Comparison of ENCODE assay signal across 22 cellular contexts in the genomic region with DNA sequence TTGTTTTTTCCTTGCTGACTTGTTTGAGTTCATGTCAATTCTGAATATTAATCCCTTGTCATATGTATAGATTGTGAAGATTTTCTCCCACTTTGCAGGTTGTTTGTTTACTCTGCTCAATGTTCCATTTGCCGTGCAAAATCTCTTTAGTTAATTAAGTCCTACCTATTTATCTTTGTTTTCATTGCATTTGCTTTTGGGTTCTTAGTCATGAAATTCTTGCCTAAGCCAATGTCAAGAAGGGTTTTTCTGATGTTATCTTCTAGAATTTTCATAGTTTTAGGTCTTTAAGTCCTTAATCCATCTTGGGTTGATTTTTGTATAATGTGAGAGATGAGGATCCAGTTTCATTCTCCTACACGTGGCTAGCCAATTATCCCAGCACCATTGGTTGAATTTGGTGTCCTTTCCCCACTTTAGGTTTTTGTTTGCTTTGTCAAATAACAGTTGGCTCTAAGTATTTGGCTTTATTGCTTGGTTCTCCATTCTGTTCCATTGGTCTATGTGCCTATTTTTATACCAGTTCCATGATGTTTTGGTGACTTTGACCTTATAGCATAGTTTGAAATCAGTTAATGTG.
"Had no signal": no experiment of that assay in that cellular context is flagged by ENCODE, and none has a peak within 500 bp of the region (broad histone marks: within the 10 kb centered on the region; RNA-seq: fewer than 3 reads in every experiment).

No MANE protein-coding gene starts in this region.

- DNase-seq: colonic mucosa; cortex of kidney; dermis blood vessel endothelial cell; dorsolateral prefrontal cortex; effector CD4-positive, alpha-beta T cell; effector CD8-positive, alpha-beta T cell; effector memory CD4-positive, alpha-beta T cell; effector memory CD8-positive, alpha-beta T cell; endodermal cell; erythroblast; esophagus squamous epithelium; foreskin fibroblast; foreskin keratinocyte; foreskin melanocyte; gastrocnemius medialis; glutamatergic neuron; head of caudate nucleus; heart left ventricle; heart right ventricle had no signal

- FAIRE-seq: endometrium, endothelial cell of umbilical vein, frontal cortex had no signal
